ENCODE assay signal across 8 cellular contexts in the genomic region with DNA sequence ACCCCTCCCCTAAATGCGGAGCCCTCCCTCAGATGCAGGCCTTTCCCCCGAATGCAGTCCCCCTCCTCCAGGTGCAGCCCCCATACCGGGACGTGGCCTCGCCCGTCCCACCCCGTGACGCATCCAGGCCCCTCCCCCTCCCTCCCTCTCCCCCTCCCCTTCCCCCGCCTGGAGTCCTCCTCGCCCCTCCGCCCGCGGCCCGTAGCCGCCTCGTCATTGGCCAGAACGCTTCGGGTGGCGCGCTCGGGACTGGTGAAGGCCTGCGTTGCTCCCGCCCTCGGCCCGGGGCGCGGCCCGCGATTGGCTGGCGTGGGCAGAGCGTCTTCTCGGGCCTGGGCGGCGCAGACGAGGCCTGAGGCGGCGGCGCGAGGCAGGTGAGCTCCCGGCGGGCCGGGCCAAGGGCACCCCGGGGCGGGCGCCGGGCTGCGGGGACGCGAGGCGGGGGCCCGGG. TPM values are rescaled to one million over a fixed set of nuclear protein-coding genes. Genes with fewer than 3 reads are reported as not detected.
A peak's percentile ranks its signal among the peaks of the same experiment; 100 is the strongest.
DNase-seq lines count a peak whose midpoint lies in the region; ATAC-seq and TF ChIP-seq lines count a peak whose summit lies in the region.

No MANE protein-coding gene starts in this region.

- H3K36me3 Mint-ChIP-seq in T-helper 1 cell treated with Interleukin-12 subunit alpha and Interleukin-12 subunit beta and Interleukin-4 antibody, amounts not matched to agents 30 μg/mL and 1 μg/mL, for 36 hours (ENCODE audit: low read depth), result peaks cover 13% of the 10 kb centered on the region

- H3K27ac ChIP-seq in left ventricle myocardium inferior (replicated peaks) (peak overlapping the region; percentile 97), rectal smooth muscle tissue (ENCODE audit: low read depth, low read length) (peak overlapping the region; percentile 87), vagina (peak overlapping the region; percentile 99)

- H3K4me3 ChIP-seq in left ventricle myocardium inferior (peak overlapping the region; percentile 94), rectal smooth muscle tissue (ENCODE audit: low read length) (peak overlapping the region; percentile 63), vagina (peak overlapping the region; percentile 63 to 86)

- peak; percentile 91 for ATAC-seq in GM18502 (IDR thresholded peaks at IDR 0.05; ENCODE audit: poor library complexity, unreplicated experiment)
- peak; percentile 77 for ATAC-seq in HG02938 (IDR thresholded peaks at IDR 0.05; ENCODE audit: unreplicated experiment)

- H3K4me3 Mint-ChIP-seq in T-helper 1 cell treated with Interleukin-12 subunit alpha and Interleukin-12 subunit beta and Interleukin-4 antibody, amounts not matched to agents 30 μg/mL and 1 μg/mL, for 36 hours, result peak overlapping the region; percentile 61

- H3K9me3 Mint-ChIP-seq in T-helper 1 cell treated with Interleukin-12 subunit alpha and Interleukin-12 subunit beta and Interleukin-4 antibody, amounts not matched to agents 30 μg/mL and 1 μg/mL, for 36 hours, result no peaks in the 10 kb centered on the region

- H3K9me3 ChIP-seq in left ventricle myocardium inferior (replicated peaks) (no peaks in the 10 kb centered on the region), vagina (no peaks in the 10 kb centered on the region)

- H3K4me1 Mint-ChIP-seq in T-helper 1 cell treated with Interleukin-12 subunit alpha and Interleukin-12 subunit beta and Interleukin-4 antibody, amounts not matched to agents 30 μg/mL and 1 μg/mL, for 36 hours (ENCODE audit: low read depth), result peaks cover 40% of the 10 kb centered on the region

- DNase-seq in NCI-H187 (lab: John Stamatoyannopoulos, UW) (peak; percentile 92 to 98), amniotic stem cell (lab: John Stamatoyannopoulos, UW) (peak; percentile 92), left ventricle myocardium inferior (peak; percentile 98), vagina (ENCODE audit: extremely low spot score in 2 of 2) (peak in 1 of 2 donors; percentile 98)

- no peak overlapping the region for H3K9ac ChIP-seq in rectal smooth muscle tissue (ENCODE audit: low read length)

- H3K27me3 Mint-ChIP-seq in T-helper 1 cell treated with Interleukin-12 subunit alpha and Interleukin-12 subunit beta and Interleukin-4 antibody, amounts not matched to agents 30 μg/mL and 1 μg/mL, for 36 hours (ENCODE audit: low read depth), result peaks cover 39% of the 10 kb centered on the region

- TF ChIP-seq POLR2A in vagina (IDR thresholded peaks at IDR 0.05), result peak in 1 of 2 donors; percentile 78

- no peak for TF ChIP-seq CTCF in left ventricle myocardium inferior (IDR thresholded peaks at IDR 0.05; ENCODE audit: borderline replicate concordance)
- no peak for TF ChIP-seq CTCF in vagina (IDR thresholded peaks at IDR 0.05)

- peaks cover 87% of the 10 kb centered on the region for H3K4me1 ChIP-seq in left ventricle myocardium inferior
- peaks cover 26% of the 10 kb centered on the region for H3K4me1 ChIP-seq in rectal smooth muscle tissue (ENCODE audit: control insufficient read depth, insufficient read depth, low read length)
- H3K4me1 ChIP-seq in vagina, result peaks cover 73% of the 10 kb centered on the region

- H3K27ac Mint-ChIP-seq in T-helper 1 cell treated with Interleukin-12 subunit alpha and Interleukin-12 subunit beta and Interleukin-4 antibody, amounts not matched to agents 30 μg/mL and 1 μg/mL, for 36 hours, result no peak overlapping the region

- intact Hi-C loops in left ventricle myocardium inferior (cut with micrococcal nuclease) (no loop called here), vagina (cut with DNase I) (no loop called here)

- no peaks in the 10 kb centered on the region for H3K36me3 ChIP-seq in left ventricle myocardium inferior
- no peaks in the 10 kb centered on the region for H3K36me3 ChIP-seq in rectal smooth muscle tissue (ENCODE audit: control insufficient read depth, insufficient read depth, low read length)
- H3K36me3 ChIP-seq in vagina, result no peaks in the 10 kb centered on the region

- H3K27me3 ChIP-seq in left ventricle myocardium inferior (ENCODE audit: low read depth) (no peaks in the 10 kb centered on the region), rectal smooth muscle tissue (ENCODE audit: control insufficient read depth, insufficient read depth, low read length) (no peaks in the 10 kb centered on the region), vagina (no peaks in the 10 kb centered on the region)

RNA-seq across cellular contexts. Expression of a gene that starts 16.0 kb away (rescaled TPM):
- total RNA-seq in left ventricle myocardium inferior, result 183 TPM
- 170 TPM for total RNA-seq in vagina
